In genomic region chr14:41873379-41874034, GRCh38 we compare ENCODE assay signal across 20 cellular contexts.
DNase-seq lines count a peak whose midpoint lies in the region; ATAC-seq, FAIRE-seq and TF ChIP-seq lines count a peak whose summit lies in the region.
"Had no signal": no experiment of that assay in that cellular context is flagged by ENCODE, and none has a peak within 500 bp of the region (broad histone marks: within the 10 kb centered on the region; RNA-seq: fewer than 3 reads in every experiment).

No MANE protein-coding gene starts in this region.

- H3K4me3 ChIP-seq in adipocyte (ENCODE audit: low read length) (no peak overlapping the region), fibroblast of villous mesenchyme (ENCODE audit: low read depth, low read length) (no peak overlapping the region)
- H3K4me3 ChIP-seq: esophagus muscularis mucosa, SJCRH30, vagina had no signal

- peaks cover 9% of the 10 kb centered on the region for H3K4me1 ChIP-seq in adipocyte (ENCODE audit: control insufficient read depth, insufficient read depth, low read length)
- H3K4me1 ChIP-seq: SJCRH30, vagina had no signal

- no peak for TF ChIP-seq CTCF in fibroblast of villous mesenchyme (IDR thresholded peaks at IDR 0.05; ENCODE audit: insufficient read depth, low read depth, low read length)
- TF ChIP-seq CTCF in osteocyte (IDR thresholded peaks at IDR 0.05), result no peak

- H3K27me3 Mint-ChIP-seq in osteocyte (ENCODE audit: unreplicated experiment), result no peaks in the 10 kb centered on the region
- H3K27me3 Mint-ChIP-seq: activated CD4-positive, alpha-beta memory T cell treated with anti-CD3 and anti-CD28 coated beads, Interleukin-2, amount 10 ng/mL, durations not matched to agents 7 days and 5 days; stimulated activated naive CD8-positive, alpha-beta T cell treated with anti-CD3 and anti-CD28 coated beads, Interleukin-15, Interleukin-2, amounts not matched to agents 100 ng/mL and 50 ng/mL, for 24 hours had no signal

- H3K27ac Mint-ChIP-seq in osteocyte (ENCODE audit: unreplicated experiment), result peak overlapping the region; percentile 92
- H3K27ac Mint-ChIP-seq: activated CD4-positive, alpha-beta memory T cell treated with anti-CD3 and anti-CD28 coated beads, Interleukin-2, amount 10 ng/mL, durations not matched to agents 7 days and 5 days; activated T-helper 1 cell treated with anti-CD3 and anti-CD28 coated beads, Interleukin-12 subunit alpha, Interleukin-12 subunit beta, Interleukin-2, Interleukin-4 antibody, amounts not matched to agents 30 ng/mL and 10 ng/mL and 1 ng/mL, durations not matched to agents 14 hours and 24 hours and 36 hours; stimulated activated naive CD8-positive, alpha-beta T cell treated with anti-CD3 and anti-CD28 coated beads, Interleukin-15, Interleukin-2, amounts not matched to agents 100 ng/mL and 50 ng/mL, for 24 hours had no signal

- peaks cover 30% of the 10 kb centered on the region for H3K4me1 Mint-ChIP-seq in osteocyte (ENCODE audit: unreplicated experiment)
- H3K4me1 Mint-ChIP-seq: activated CD4-positive, alpha-beta memory T cell treated with anti-CD3 and anti-CD28 coated beads, Interleukin-2, amount 10 ng/mL, durations not matched to agents 7 days and 5 days had no signal

- H3K36me3 Mint-ChIP-seq in osteocyte (ENCODE audit: unreplicated experiment), result no peaks in the 10 kb centered on the region

- H3K9me3 Mint-ChIP-seq in osteocyte (ENCODE audit: unreplicated experiment), result peaks cover 3% of the 10 kb centered on the region
- H3K9me3 Mint-ChIP-seq: activated CD4-positive, alpha-beta memory T cell treated with anti-CD3 and anti-CD28 coated beads, Interleukin-2, amount 10 ng/mL, durations not matched to agents 7 days and 5 days; stimulated activated naive CD8-positive, alpha-beta T cell treated with anti-CD3 and anti-CD28 coated beads, Interleukin-15, Interleukin-2, amounts not matched to agents 100 ng/mL and 50 ng/mL, for 24 hours had no signal

- ATAC-seq in GM18861 (IDR thresholded peaks at IDR 0.05; ENCODE audit: unreplicated experiment) (no peak), HG03457 (IDR thresholded peaks at IDR 0.05; ENCODE audit: unreplicated experiment) (no peak), GM18502 (IDR thresholded peaks at IDR 0.05; ENCODE audit: poor library complexity, unreplicated experiment) (no peak)

- no peaks in the 10 kb centered on the region for H3K27me3 ChIP-seq in adipocyte (replicated peaks; ENCODE audit: control insufficient read depth, insufficient read depth, low read length)
- H3K27me3 ChIP-seq: esophagus muscularis mucosa, SJCRH30, vagina had no signal

- H3K36me3 ChIP-seq in adipocyte (ENCODE audit: control insufficient read depth, insufficient read depth, low read length, severe bottlenecking), result no peaks in the 10 kb centered on the region
- H3K36me3 ChIP-seq: esophagus muscularis mucosa, SJCRH30, vagina had no signal

- peak overlapping the region; percentile 1 for H3K4me3 Mint-ChIP-seq in osteocyte (ENCODE audit: unreplicated experiment)
- H3K4me3 Mint-ChIP-seq: activated CD4-positive, alpha-beta memory T cell treated with anti-CD3 and anti-CD28 coated beads, Interleukin-2, amount 10 ng/mL, durations not matched to agents 7 days and 5 days; activated T-helper 1 cell treated with anti-CD3 and anti-CD28 coated beads, Interleukin-12 subunit alpha, Interleukin-12 subunit beta, Interleukin-2, Interleukin-4 antibody, amounts not matched to agents 30 ng/mL and 10 ng/mL and 1 ng/mL, durations not matched to agents 14 hours and 24 hours and 36 hours; stimulated activated naive CD8-positive, alpha-beta T cell treated with anti-CD3 and anti-CD28 coated beads, Interleukin-15, Interleukin-2, amounts not matched to agents 100 ng/mL and 50 ng/mL, for 24 hours had no signal

- H3K9ac ChIP-seq in adipocyte (ENCODE audit: low read length), result no peak overlapping the region

- no peak for FAIRE-seq in frontal cortex (lab: Jason Lieb, UNC)
- FAIRE-seq: small intestine had no signal

- H3K9me3 ChIP-seq in adipocyte (ENCODE audit: control insufficient read depth, low read length), result no peaks in the 10 kb centered on the region
- H3K9me3 ChIP-seq: esophagus muscularis mucosa, SJCRH30, vagina had no signal

- DNase-seq in GM03348 (ENCODE audit: low spot score), result peak; percentile 3
- DNase-seq in adipocyte (ENCODE audit: low read depth), result peak; percentile 65
- DNase-seq in fibroblast of villous mesenchyme (ENCODE audit: low read depth), result peak; percentile 24
- no peak for DNase-seq in osteocyte (ENCODE audit: extremely low spot score, unreplicated experiment)
- no peak for DNase-seq in frontal cortex (ENCODE audit: low spot score in 2 of 2)
- DNase-seq: activated CD4-positive, alpha-beta memory T cell treated with anti-CD3 and anti-CD28 coated beads, Interleukin-2, amount 10 ng/mL, durations not matched to agents 7 days and 5 days; amniotic stem cell; mammary epithelial cell; NCI-H1092; NCI-H2227 treated with DMSO at 0.1 percent for 48 hours; occipital lobe; small intestine had no signal

Comparison
In these comparisons a context has a peak if more than half of its experiments do, and no peak if none do; other contexts are left out.
1. DNase-seq: peak in GM03348 (single experiment), adipocyte (single experiment) and fibroblast of villous mesenchyme (single experiment); none in osteocyte (single experiment) and frontal cortex (0 of 2).